Comparison of ENCODE assay signal across 11 cellular contexts in genomic region chr5:139863361-139863760, GRCh38.
DNase-seq lines count a peak whose midpoint lies in the region; ATAC-seq and TF ChIP-seq lines count a peak whose summit lies in the region.
"Had no signal": no experiment of that assay in that cellular context is flagged by ENCODE, and none has a peak within 500 bp of the region (broad histone marks: within the 10 kb centered on the region; RNA-seq: fewer than 3 reads in every experiment).

No MANE protein-coding gene starts in this region.

- no peak overlapping the region for H3K4me3 Mint-ChIP-seq in activated CD4-positive, alpha-beta T cell treated with anti-CD3 and anti-CD28 coated beads, Interleukin-2, amount 10 ng/mL, durations not matched to agents 7 days and 5 days
- H3K4me3 Mint-ChIP-seq: activated T-helper 1 cell treated with anti-CD3 and anti-CD28 coated beads, Interleukin-12 subunit alpha, Interleukin-12 subunit beta, Interleukin-2, Interleukin-4 antibody, amounts not matched to agents 30 ng/mL and 10 ng/mL and 1 ng/mL, durations not matched to agents 14 hours and 24 hours and 36 hours had no signal

- no peaks in the 10 kb centered on the region for H3K9me3 Mint-ChIP-seq in activated CD4-positive, alpha-beta T cell treated with anti-CD3 and anti-CD28 coated beads, Interleukin-2, amount 10 ng/mL, durations not matched to agents 7 days and 5 days
- H3K9me3 Mint-ChIP-seq: activated T-helper 1 cell treated with anti-CD3 and anti-CD28 coated beads, Interleukin-12 subunit alpha, Interleukin-12 subunit beta, Interleukin-2, Interleukin-4 antibody, amounts not matched to agents 30 ng/mL and 10 ng/mL and 1 ng/mL, durations not matched to agents 14 hours and 24 hours and 36 hours had no signal

- no peaks in the 10 kb centered on the region for H3K36me3 ChIP-seq in lower lobe of right lung
- H3K36me3 ChIP-seq: breast epithelium had no signal

- no peak for TF ChIP-seq CTCF in fibroblast of the aortic adventitia (IDR thresholded peaks at IDR 0.05; ENCODE audit: insufficient read depth, low read length)
- no peak for TF ChIP-seq CTCF in lower lobe of right lung (IDR thresholded peaks at IDR 0.05)

- no peaks in the 10 kb centered on the region for H3K9me3 ChIP-seq in lower lobe of right lung
- H3K9me3 ChIP-seq: breast epithelium had no signal

- no peaks in the 10 kb centered on the region for H3K36me3 Mint-ChIP-seq in activated CD4-positive, alpha-beta T cell treated with anti-CD3 and anti-CD28 coated beads, Interleukin-2, amount 10 ng/mL, durations not matched to agents 7 days and 5 days (ENCODE audit: low read depth)

- intact Hi-C loops in lower lobe of right lung (cut with DNase I), result no loop called here

- DNase-seq in HPDE6-E6E7 (ENCODE audit: extremely low spot score), result peak; percentile 49
- DNase-seq in fibroblast of the aortic adventitia (ENCODE audit: low read depth), result peak; percentile 24
- DNase-seq in lower lobe of right lung, result no peak
- peak; percentile 14 to 93 (median 77) for DNase-seq in substantia nigra (lab: John Stamatoyannopoulos, UW)
- no peak for DNase-seq in activated naive CD4-positive, alpha-beta T cell (lab: John Stamatoyannopoulos, UW)
- no peak for DNase-seq in activated CD4-positive, alpha-beta T cell treated with anti-CD3 and anti-CD28 coated beads, Interleukin-2, amount 10 ng/mL, durations not matched to agents 7 days and 5 days
- DNase-seq: GOT3 had no signal

- no peak overlapping the region for H3K27ac Mint-ChIP-seq in activated CD4-positive, alpha-beta T cell treated with anti-CD3 and anti-CD28 coated beads, Interleukin-2, amount 10 ng/mL, durations not matched to agents 7 days and 5 days
- H3K27ac Mint-ChIP-seq: activated T-helper 1 cell treated with anti-CD3 and anti-CD28 coated beads, Interleukin-12 subunit alpha, Interleukin-12 subunit beta, Interleukin-2, Interleukin-4 antibody, amounts not matched to agents 30 ng/mL and 10 ng/mL and 1 ng/mL, durations not matched to agents 14 hours and 24 hours and 36 hours had no signal

- H3K4me1 Mint-ChIP-seq in activated CD4-positive, alpha-beta T cell treated with anti-CD3 and anti-CD28 coated beads, Interleukin-2, amount 10 ng/mL, durations not matched to agents 7 days and 5 days, result no peaks in the 10 kb centered on the region

- H3K4me3 ChIP-seq in fibroblast of the aortic adventitia (ENCODE audit: low read depth, low read length), result no peak overlapping the region
- no peak overlapping the region for H3K4me3 ChIP-seq in lower lobe of right lung
- H3K4me3 ChIP-seq: breast epithelium had no signal

- ATAC-seq in lower lobe of right lung, result peak; percentile 67 to 75
- no peak for ATAC-seq in HG02642 (IDR thresholded peaks at IDR 0.05; ENCODE audit: poor library complexity, unreplicated experiment)
- no peak for ATAC-seq in GM19463 (IDR thresholded peaks at IDR 0.05; ENCODE audit: unreplicated experiment)

- peaks cover 10% of the 10 kb centered on the region for H3K27me3 Mint-ChIP-seq in activated CD4-positive, alpha-beta T cell treated with anti-CD3 and anti-CD28 coated beads, Interleukin-2, amount 10 ng/mL, durations not matched to agents 7 days and 5 days

- H3K27me3 ChIP-seq in lower lobe of right lung (ENCODE audit: low read depth), result peaks cover 4% of the 10 kb centered on the region
- H3K27me3 ChIP-seq: breast epithelium had no signal

- POLR2A ChIA-PET in activated CD4-positive, alpha-beta T cell treated with anti-CD3 and anti-CD28 coated beads, Interleukin-2, amount 10 ng/mL, durations not matched to agents 7 days and 5 days (lab: Charles Lee), result interaction anchor here (0.6 kb wide), 1 partner anchor 1921 kb away, joined by 6 read pairs; no protein-coding TSS in a partner anchor

- peaks cover 20% of the 10 kb centered on the region for H3K4me1 ChIP-seq in lower lobe of right lung
- H3K4me1 ChIP-seq: breast epithelium had no signal

- peak overlapping the region; percentile 61 for H3K27ac ChIP-seq in lower lobe of right lung
- H3K27ac ChIP-seq in substantia nigra (ENCODE audit: low read depth, low read length, poor library complexity, severe bottlenecking), result peak overlapping the region; percentile 85

- CTCF ChIA-PET in activated CD4-positive, alpha-beta T cell treated with anti-CD3 and anti-CD28 coated beads, Interleukin-2, amount 10 ng/mL, durations not matched to agents 7 days and 5 days (lab: Charles Lee), result interaction anchor here (0.5 to 4.7 kb wide), 8 partner anchors 13 to 1782 kb away, joined by 3 to 19 read pairs (median 3); no protein-coding TSS in a partner anchor

Comparison
In these comparisons a context has a peak if more than half of its experiments do, and no peak if none do; other contexts are left out.
1. DNase-seq: peak in HPDE6-E6E7 (single experiment), fibroblast of the aortic adventitia (single experiment) and substantia nigra (49 of 49); none in lower lobe of right lung (single experiment), activated naive CD4-positive, alpha-beta T cell (0 of 4) and activated CD4-positive, alpha-beta T cell treated with anti-CD3 and anti-CD28 coated beads, Interleukin-2, amount 10 ng/mL, durations not matched to agents 7 days and 5 days (single experiment).
2. ATAC-seq: peak in lower lobe of right lung (2 of 2); none in HG02642 (single experiment) and GM19463 (single experiment).